11 cellular contexts compared by ENCODE assay signal in the genomic region with DNA sequence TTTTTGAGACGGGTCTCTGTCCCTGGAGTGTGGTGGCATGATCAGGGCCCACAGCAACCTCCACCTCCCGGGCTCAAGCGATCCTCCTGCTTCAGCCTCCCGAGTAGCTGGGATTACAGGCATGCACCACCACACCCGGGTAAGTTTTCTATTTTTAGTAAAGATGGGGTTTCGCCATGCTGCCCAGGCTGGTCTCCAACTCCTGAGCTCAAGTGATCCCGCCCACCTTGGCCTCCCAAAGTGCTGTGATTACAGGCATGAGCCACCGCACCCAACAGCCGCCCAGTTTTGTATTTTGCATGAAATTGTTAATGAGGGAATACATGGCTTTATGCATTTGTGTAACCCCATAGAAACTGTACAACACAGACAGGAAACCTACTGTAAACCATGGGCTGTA. TPM values are rescaled to one million over a fixed set of nuclear protein-coding genes. Genes with fewer than 3 reads are reported as not detected.
A peak's percentile ranks its signal among the peaks of the same experiment; 100 is the strongest.
DNase-seq lines count a peak whose midpoint lies in the region; ATAC-seq, FAIRE-seq and TF ChIP-seq lines count a peak whose summit lies in the region.
"Had no signal": no experiment of that assay in that cellular context is flagged by ENCODE, and none has a peak within 500 bp of the region (broad histone marks: within the 10 kb centered on the region; RNA-seq: fewer than 3 reads in every experiment).

No MANE protein-coding gene starts in this region.

- H3K4me1 ChIP-seq in HUES6 (ENCODE audit: control insufficient read depth, insufficient read depth, low read length) (peaks cover 30% of the 10 kb centered on the region), astrocyte (ENCODE audit: insufficient read depth, low read length) (peaks cover 12% of the 10 kb centered on the region), small intestine (ENCODE audit: control insufficient read depth in 2 of 2, insufficient read depth in 1 of 2, low read depth in 1 of 2, low read length in 1 of 2) (peaks cover 0 to under 1% of the 10 kb centered on the region in 2 donors)

- peak overlapping the region; percentile 38; the same call in 1 of the 2 replicates for H3K4me3 ChIP-seq in HUES6 (ENCODE audit: low read depth, low read length)
- H3K4me3 ChIP-seq in astrocyte (ENCODE audit: insufficient read depth, low read depth, low read length): no peak overlapping the region
- H3K4me3 ChIP-seq in small intestine (ENCODE audit: low read depth in 1 of 2, low read length in 2 of 2): no peak overlapping the region

- H3K4me1 Mint-ChIP-seq in CD4-positive, alpha-beta T cell (ENCODE audit: low read depth): peaks cover 38% of the 10 kb centered on the region
- H3K4me1 Mint-ChIP-seq in astrocyte (ENCODE audit: low read depth, unreplicated experiment) (no peaks in the 10 kb centered on the region), nephron (peaks cover 14% of the 10 kb centered on the region)

- peaks cover 13% of the 10 kb centered on the region for H4K20me1 ChIP-seq in astrocyte (ENCODE audit: insufficient read depth, low read length)

- H3K79me2 ChIP-seq in astrocyte (ENCODE audit: insufficient read depth, low read length): peaks cover 25% of the 10 kb centered on the region

- no peaks in the 10 kb centered on the region for H3K9me3 Mint-ChIP-seq in CD4-positive, alpha-beta T cell
- no peaks in the 10 kb centered on the region for H3K9me3 Mint-ChIP-seq in astrocyte (ENCODE audit: unreplicated experiment)
- peaks cover 10% of the 10 kb centered on the region for H3K9me3 Mint-ChIP-seq in nephron

- no peak overlapping the region for H2AFZ ChIP-seq in astrocyte (ENCODE audit: low read depth, low read length)

- H3K27me3 ChIP-seq in CD4-positive, alpha-beta T cell (ENCODE audit: control insufficient read depth, insufficient read depth, low read length): no peaks in the 10 kb centered on the region
- no peaks in the 10 kb centered on the region for H3K27me3 ChIP-seq in HUES6 (ENCODE audit: control insufficient read depth, insufficient read depth, low read length)
- H3K27me3 ChIP-seq in astrocyte (ENCODE audit: insufficient read depth, low read length): no peaks in the 10 kb centered on the region
- H3K27me3 ChIP-seq in small intestine (ENCODE audit: control insufficient read depth in 2 of 2, insufficient read depth in 2 of 2, low read length in 2 of 2): no peaks in the 10 kb centered on the region

- H3K36me3 Mint-ChIP-seq in CD4-positive, alpha-beta T cell (ENCODE audit: low read depth): peaks cover 53% of the 10 kb centered on the region
- H3K36me3 Mint-ChIP-seq in astrocyte (ENCODE audit: low read depth, unreplicated experiment) (no peaks in the 10 kb centered on the region), nephron (ENCODE audit: low read depth) (peaks cover 17% of the 10 kb centered on the region)

- POLR2A ChIA-PET in CD4-positive, alpha-beta T cell (lab: Charles Lee): interaction anchor here (0.8 to 7.2 kb wide), 8 partner anchors 9 to 500 kb away, joined by 3 to 196 read pairs (median 16); a partner anchor contains a TSS

- intact Hi-C loops in CD4-positive, alpha-beta T cell (cut with DNase I, micrococcal nuclease): no loop called here

- H3K4me2 ChIP-seq in astrocyte (ENCODE audit: low read length): peak overlapping the region; percentile 72

- peaks cover 42% of the 10 kb centered on the region for H3K36me3 ChIP-seq in HUES6 (ENCODE audit: control insufficient read depth, insufficient read depth, low read length)
- peaks cover 4% of the 10 kb centered on the region for H3K36me3 ChIP-seq in astrocyte (ENCODE audit: insufficient read depth, low read length)
- H3K36me3 ChIP-seq in small intestine (ENCODE audit: control insufficient read depth in 2 of 2, insufficient read depth in 2 of 2, low read length in 2 of 2): peaks cover 0 to 3% of the 10 kb centered on the region in 2 donors

- peak overlapping the region; percentile 58 for H3K4me3 Mint-ChIP-seq in CD4-positive, alpha-beta T cell
- H3K4me3 Mint-ChIP-seq in astrocyte (ENCODE audit: unreplicated experiment): no peak overlapping the region
- H3K4me3 Mint-ChIP-seq in nephron: peak overlapping the region in 1 of 3 experiments; percentile 20

- FAIRE-seq in astrocyte (lab: Jason Lieb, UNC) (no peak), small intestine (lab: Jason Lieb, UNC) (no peak)
- FAIRE-seq: bronchial epithelial cell had no signal

- WGBS in small intestine, 3 donors: 28 to 40% (median 34%) methylated on average over 6 to 9 of the region's 9 CpGs

- H3K27ac ChIP-seq in CD4-positive, alpha-beta T cell (ENCODE audit: low read depth, low read length): no peak overlapping the region
- H3K27ac ChIP-seq in HUES6 (ENCODE audit: low read depth, low read length) (no peak overlapping the region), astrocyte (ENCODE audit: low read depth, low read length) (no peak overlapping the region), small intestine (ENCODE audit: low read depth in 1 of 2, low read length in 1 of 2) (peak overlapping the region in 1 of 2 donors; percentile 83)

- H3K9me3 ChIP-seq in CD4-positive, alpha-beta T cell (ENCODE audit: control insufficient read depth, low read length): no peaks in the 10 kb centered on the region
- peaks cover 9% of the 10 kb centered on the region; the same call in 1 of the 2 replicates for H3K9me3 ChIP-seq in HUES6 (ENCODE audit: control insufficient read depth, insufficient read depth, low read depth, low read length)
- no peaks in the 10 kb centered on the region for H3K9me3 ChIP-seq in astrocyte (ENCODE audit: insufficient read depth, low read depth, low read length)
- H3K9me3 ChIP-seq in small intestine (ENCODE audit: control insufficient read depth, low read depth): no peaks in the 10 kb centered on the region

- H3K9ac ChIP-seq in HUES6 (ENCODE audit: low read length) (no peak overlapping the region), astrocyte (ENCODE audit: low read length) (no peak overlapping the region)

- CTCF ChIA-PET in CD4-positive, alpha-beta T cell (lab: Charles Lee): interaction anchor here (8.3 kb wide), 1 partner anchor 19 kb away, joined by 101 read pairs; no protein-coding TSS in a partner anchor

- ATAC-seq in CD4-positive, alpha-beta T cell (ENCODE audit: poor library complexity): no peak
- no peak for ATAC-seq in HG03139 (IDR thresholded peaks at IDR 0.05; ENCODE audit: unreplicated experiment)

- peak overlapping the region; percentile 99 for H3K27ac Mint-ChIP-seq in CD4-positive, alpha-beta T cell
- H3K27ac Mint-ChIP-seq in astrocyte (ENCODE audit: unreplicated experiment) (no peak overlapping the region), nephron (peak overlapping the region; percentile 83 to 97 (median 89))

- TF ChIP-seq CTCF in CD4-positive, alpha-beta T cell (IDR thresholded peaks at IDR 0.05): no peak
- no peak for TF ChIP-seq CTCF in astrocyte (IDR thresholded peaks at IDR 0.05; ENCODE audit: insufficient read depth, low read depth, low read length)
- no peak for TF ChIP-seq CTCF in nephron (IDR thresholded peaks at IDR 0.05; ENCODE audit: unreplicated experiment in 3 of 3)

- no peaks in the 10 kb centered on the region for H3K27me3 Mint-ChIP-seq in CD4-positive, alpha-beta T cell
- H3K27me3 Mint-ChIP-seq in astrocyte (ENCODE audit: low read depth, unreplicated experiment) (no peaks in the 10 kb centered on the region), nephron (ENCODE audit: low read depth) (peaks cover 3% of the 10 kb centered on the region)

- no peak for DNase-seq in CD4-positive, alpha-beta T cell
- DNase-seq in astrocyte (ENCODE audit: low read depth): no peak
- no peak for DNase-seq in SKM-1 (lab: John Stamatoyannopoulos, UW; ENCODE audit: unreplicated experiment)
- no peak for DNase-seq in small intestine
- DNase-seq in GM19240 (ENCODE audit: insufficient read length, low spot score): no peak

RNA-seq across cellular contexts. Expression of a gene that starts 2.8 kb away (rescaled TPM):
- 100 to 1,000 TPM; 456 to 463 TPM for total RNA-seq in CD4-positive, alpha-beta T cell
- total RNA-seq in astrocyte: 3.9 and 4.3 TPM in 2 replicates
- 10 to 100 TPM; 40.9 to 63.0 (median 57.1) TPM for polyA plus RNA-seq in small intestine

RNA-seq across cellular contexts. Expression of a gene that starts 6.0 kb away (rescaled TPM):
- 10 to 100 TPM; 41.5 to 42.0 TPM for total RNA-seq in CD4-positive, alpha-beta T cell
- 134 and 144 TPM in 2 replicates for total RNA-seq in astrocyte
- 100 to 1,000 TPM; 105 to 152 (median 109) TPM for polyA plus RNA-seq in small intestine

RNA-seq across cellular contexts. Expression of a gene that starts 15.6 kb away (rescaled TPM):
- 1 to 10 TPM; 8.6 to 9.3 TPM for total RNA-seq in CD4-positive, alpha-beta T cell
- 1.7 and 2.2 TPM in 2 replicates for total RNA-seq in astrocyte
- polyA plus RNA-seq in small intestine: 10 to 100 TPM in 2 of 3 donors, 1 to 10 TPM in 1; 5.1 to 32.4 (median 11.3) TPM

RNA-seq across cellular contexts. Expression of a gene that starts 24.4 kb away (rescaled TPM):
- total RNA-seq in CD4-positive, alpha-beta T cell: not detected
- not detected in 2 replicates for total RNA-seq in astrocyte
- 1 to 10 TPM in 1 of 3 donors, not detected in 2; 3.5 TPM for polyA plus RNA-seq in small intestine
- total RNA-seq: bronchial epithelial cell, H7, IMR-90 had no signal
- polyA plus RNA-seq: IMR-90 had no signal

RNA-seq across cellular contexts. Expression of a gene that starts 42.8 kb away (rescaled TPM):
- 10 to 100 TPM; 45.9 to 50.2 TPM for total RNA-seq in CD4-positive, alpha-beta T cell
- 58.1 and 61.2 TPM in 2 replicates for total RNA-seq in astrocyte
- polyA plus RNA-seq in small intestine: 10 to 100 TPM in 1 of 3 donors, 1 to 10 TPM in 2; 7.6 to 29.6 (median 9.5) TPM

Comparison
In these comparisons a context has a peak if more than half of its experiments do, and no peak if none do; other contexts are left out.
1. RNA of a gene that starts 2.8 kb away (total RNA-seq): 456 to 463 TPM in CD4-positive, alpha-beta T cell; 3.9 to 4.3 TPM in astrocyte; every median in the first group is over 10 times any median in the second.